In the genomic region with DNA sequence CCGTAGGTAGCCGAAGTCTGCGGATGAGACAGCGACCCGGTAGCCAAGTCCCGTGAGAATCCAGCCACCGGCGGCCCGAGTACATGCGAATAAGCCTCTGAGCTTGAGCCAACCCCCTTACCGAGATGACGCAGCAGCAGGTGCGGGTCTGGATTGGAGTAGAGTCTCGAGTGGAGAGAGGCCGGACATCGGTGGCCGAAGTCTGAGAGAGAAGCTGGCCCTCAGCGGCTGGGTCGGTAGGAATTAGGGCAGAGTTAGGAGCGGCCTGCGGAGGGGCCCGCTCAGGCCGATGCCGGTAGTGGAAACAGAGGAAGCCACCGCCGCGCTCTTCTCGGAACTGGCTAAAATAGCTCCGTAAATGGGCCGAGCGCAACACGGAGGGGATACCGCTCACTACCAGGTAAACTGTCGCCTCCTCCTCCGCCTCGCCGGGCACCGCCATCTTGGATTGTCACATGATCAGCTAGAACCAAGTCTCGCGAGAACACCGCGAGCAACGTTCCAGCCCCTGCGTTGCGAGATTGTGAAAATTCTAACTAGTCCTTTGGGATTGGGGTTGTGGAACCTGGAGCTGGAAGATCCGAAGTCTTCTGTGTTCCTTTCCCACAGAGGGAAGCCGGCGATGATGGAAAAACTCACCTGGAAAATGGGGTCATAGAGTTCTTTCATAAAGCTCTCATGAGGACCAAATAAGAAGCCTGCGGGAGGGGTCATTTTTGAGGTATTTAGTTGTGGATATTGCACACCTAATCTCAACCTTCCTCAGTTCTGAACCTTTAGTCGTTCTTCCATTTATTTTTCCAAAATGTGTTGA, we compare ENCODE assay signal across 8 cellular contexts. TPM values are rescaled to one million over a fixed set of nuclear protein-coding genes. Genes with fewer than 3 reads are reported as not detected.
DNase-seq lines count a peak whose midpoint lies in the region; ATAC-seq and TF ChIP-seq lines count a peak whose summit lies in the region.

A gene with protein sequence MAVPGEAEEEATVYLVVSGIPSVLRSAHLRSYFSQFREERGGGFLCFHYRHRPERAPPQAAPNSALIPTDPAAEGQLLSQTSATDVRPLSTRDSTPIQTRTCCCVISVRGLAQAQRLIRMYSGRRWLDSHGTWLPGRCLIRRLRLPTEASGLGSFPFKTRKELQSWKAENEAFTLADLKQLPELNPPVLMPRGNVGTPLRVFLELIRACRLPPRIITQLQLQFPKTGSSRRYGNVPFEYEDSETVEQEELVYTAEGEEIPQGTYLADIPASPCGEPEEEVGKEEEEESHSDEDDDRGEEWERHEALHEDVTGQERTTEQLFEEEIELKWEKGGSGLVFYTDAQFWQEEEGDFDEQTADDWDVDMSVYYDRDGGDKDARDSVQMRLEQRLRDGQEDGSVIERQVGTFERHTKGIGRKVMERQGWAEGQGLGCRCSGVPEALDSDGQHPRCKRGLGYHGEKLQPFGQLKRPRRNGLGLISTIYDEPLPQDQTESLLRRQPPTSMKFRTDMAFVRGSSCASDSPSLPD (minus strand): TSS at position 467 of the 814 bp plus-strand sequence. CDS start 25 bp downstream, at position 442.

- TF ChIP-seq POLR2A in tibial nerve (IDR thresholded peaks at IDR 0.05): peak in 1 of 2 donors; percentile 46

- DNase-seq in ELR (ENCODE audit: low read depth): peak; percentile 94
- peak; percentile 77 for DNase-seq in NCI-H146 treated with DMSO at 0.1 percent for 48 hours (lab: John Stamatoyannopoulos, UW; ENCODE audit: unreplicated experiment)
- peak; percentile 73 to 77 (median 76) for DNase-seq in T-helper 17 cell
- peak in 55 of 56 donors; percentile 15 to 89 (median 75) for DNase-seq in amygdala (lab: John Stamatoyannopoulos, UW)
- DNase-seq in left cardiac atrium: peak; percentile 95
- DNase-seq in pons (ENCODE audit: low spot score): peak; percentile 85
- DNase-seq in tibial nerve (ENCODE audit: low spot score in 2 of 2): peak; percentile 93 to 96

- peak within 1 kb of the TSS; percentile 72 to 87 (median 78) for H3K27ac ChIP-seq in tibial nerve

- TF ChIP-seq CTCF in tibial nerve (IDR thresholded peaks at IDR 0.05): peak in 1 of 5 experiments; percentile 25

- peak within 1 kb of the TSS; percentile 70 to 97 (median 87) for H3K4me3 ChIP-seq in tibial nerve

- H3K4me1 ChIP-seq in tibial nerve: peaks cover 4 to 34% (median 7%) of the 10 kb centered on the region in 4 donors

- H3K27me3 ChIP-seq in tibial nerve: no peaks in the 10 kb centered on the region

- 1 to 4% methylated on average over 50 of the region's 50 CpGs for WGBS in tibial nerve, 2 donors

- no peaks in the 10 kb centered on the region for H3K9me3 ChIP-seq in T-helper 17 cell (ENCODE audit: control insufficient read depth, low read length, poor library complexity, severe bottlenecking)
- no peaks in the 10 kb centered on the region for H3K9me3 ChIP-seq in tibial nerve

- ATAC-seq in HG02623 (IDR thresholded peaks at IDR 0.05; ENCODE audit: unreplicated experiment): peak; percentile 64
- peak; percentile 95 for ATAC-seq in T-helper 17 cell
- ATAC-seq in left cardiac atrium: peak; percentile 94 to 96

- peak within 1 kb of the TSS; percentile 90 for H3K4me3 Mint-ChIP-seq in T-helper 17 cell

- no peaks in the 10 kb centered on the region for H3K36me3 Mint-ChIP-seq in T-helper 17 cell (ENCODE audit: low read depth)

- peaks cover 2 to 32% (median 4%) of the 10 kb centered on the region in 3 donors for H3K36me3 ChIP-seq in tibial nerve

- H3K27ac Mint-ChIP-seq in T-helper 17 cell: peak within 1 kb of the TSS; percentile 98

- intact Hi-C loops in left cardiac atrium (cut with DNase I): no loop called here

- H3K4me1 Mint-ChIP-seq in T-helper 17 cell: peaks cover 25% of the 10 kb centered on the region

- no peaks in the 10 kb centered on the region for H3K27me3 Mint-ChIP-seq in T-helper 17 cell

- peak; percentile 25 to 90 for TF ChIP-seq EP300 in tibial nerve (IDR thresholded peaks at IDR 0.05)

RNA-seq across cellular contexts. Expression of the gene that starts here (rescaled TPM):
- 10 to 100 TPM; 26.4 to 43.2 TPM for total RNA-seq in T-helper 17 cell
- 10 to 100 TPM in 1 of 2 donors, 1 to 10 TPM in 1; 8.6 to 11.4 TPM for total RNA-seq in left cardiac atrium
- 10 to 100 TPM in 3 of 4 donors, 1 to 10 TPM in 1; 7.8 to 26.1 (median 12.5) TPM for total RNA-seq in tibial nerve

Comparison
In these comparisons a context has a peak if more than half of its experiments do, and no peak if none do; other contexts are left out.
1. Peak in every context shown above with its lines: DNase-seq, ATAC-seq, H3K4me3 ChIP-seq and H3K27ac ChIP-seq.